Comparison of ENCODE assay signal across 21 cellular contexts in genomic region chr6:36508532-36508931, GRCh38.
"Had no signal": no experiment of that assay in that cellular context is flagged by ENCODE, and none has a peak within 500 bp of the region (broad histone marks: within the 10 kb centered on the region; RNA-seq: fewer than 3 reads in every experiment).

No MANE protein-coding gene starts in this region.

- H3K4me3 ChIP-seq: coronary artery, heart left ventricle, left lung, lower lobe of right lung, right atrium auricular region, suprapubic skin, tibial nerve, upper lobe of right lung, vagina had no signal

- H3K9me3 Mint-ChIP-seq: memory B cell, mesothelial cell of epicardium, nephron had no signal

- ATAC-seq: esophagus mucosa; left lung; lower lobe of right lung; stimulated activated naive CD8-positive, alpha-beta T cell treated with anti-CD3 and anti-CD28 coated beads, Interleukin-15, Interleukin-2, amounts not matched to agents 100 U/mL and 50 U/mL, for 24 hours; upper lobe of right lung had no signal

- FAIRE-seq: frontal cortex, islet of Langerhans, small intestine had no signal

- H3K9me3 ChIP-seq: heart left ventricle, left lung, lower lobe of right lung, right atrium auricular region, suprapubic skin, tibial nerve, upper lobe of right lung, vagina had no signal

- H3K27me3 Mint-ChIP-seq: memory B cell had no signal

- H3K27ac ChIP-seq: coronary artery, heart left ventricle, left lung, lower lobe of right lung, right atrium auricular region, suprapubic skin, upper lobe of right lung, vagina had no signal

- H3K27me3 ChIP-seq: heart left ventricle, left lung, right atrium auricular region, suprapubic skin, tibial nerve, upper lobe of right lung, vagina had no signal

- H3K4me1 Mint-ChIP-seq: memory B cell, nephron had no signal

- H3K4me1 ChIP-seq: left lung, lower lobe of right lung, right atrium auricular region, upper lobe of right lung, vagina had no signal

- H3K4me3 Mint-ChIP-seq: memory B cell, mesothelial cell of epicardium, nephron had no signal

- H3K27ac Mint-ChIP-seq: memory B cell, mesothelial cell of epicardium, nephron had no signal

- DNase-seq: effector CD4-positive, alpha-beta T cell; heart left ventricle; hippocampal formation; kidney glomerular epithelial cell; left lung; lower lobe of right lung; small intestine; stimulated activated CD4-positive, alpha-beta T cell treated with anti-CD3 and anti-CD28 coated beads, Interleukin-2, amount 100 ng/mL, for 48 hours; stimulated activated naive CD8-positive, alpha-beta T cell treated with anti-CD3 and anti-CD28 coated beads, Interleukin-15, Interleukin-2, amounts not matched to agents 100 U/mL and 50 U/mL, for 24 hours; upper lobe of right lung had no signal
